In genomic region chr6:144845181-144845580, GRCh38 we compare ENCODE assay signal across 18 cellular contexts.
DNase-seq lines count a peak whose midpoint lies in the region; ATAC-seq, FAIRE-seq and TF ChIP-seq lines count a peak whose summit lies in the region.
"Had no signal": no experiment of that assay in that cellular context is flagged by ENCODE, and none has a peak within 500 bp of the region (broad histone marks: within the 10 kb centered on the region; RNA-seq: fewer than 3 reads in every experiment).

No MANE protein-coding gene starts in this region.

- H3K9me3 ChIP-seq in SK-N-SH (no peaks in the 10 kb centered on the region), adipocyte (ENCODE audit: control insufficient read depth, low read length) (no peaks in the 10 kb centered on the region), endothelial cell of umbilical vein (replicated peaks; ENCODE audit: control insufficient read depth, insufficient read depth, low read length) (no peaks in the 10 kb centered on the region), skeletal muscle satellite cell (replicated peaks; ENCODE audit: low read length) (no peaks in the 10 kb centered on the region)

- H3K36me3 ChIP-seq in SK-N-SH (replicated peaks in 1 of 2; ENCODE audit: control insufficient read depth in 1 of 2, insufficient read depth in 2 of 2, low read length in 1 of 2) (peaks cover 0 to 4% of the 10 kb centered on the region in 2 experiments), adipocyte (ENCODE audit: control insufficient read depth, insufficient read depth, low read length, severe bottlenecking) (peaks cover 72% of the 10 kb centered on the region), endothelial cell of umbilical vein (ENCODE audit: control insufficient read depth in 2 of 2, extremely low read depth in 1 of 2, insufficient read depth in 2 of 2, low read length in 2 of 2) (peaks cover 5 to 11% of the 10 kb centered on the region in 2 experiments), skeletal muscle satellite cell (ENCODE audit: insufficient read depth, low read length) (peaks cover 12% of the 10 kb centered on the region)

- H3K27ac ChIP-seq in SK-N-SH (ENCODE audit: low read depth in 2 of 2, low read length in 1 of 2) (no peak overlapping the region; a peak in 1 of 4 replicates), endothelial cell of umbilical vein (ENCODE audit: insufficient read depth, low read depth, low read length) (no peak overlapping the region)
- H3K27ac ChIP-seq: C4-2B had no signal

- H4K20me1 ChIP-seq in SK-N-SH (ENCODE audit: insufficient read depth) = no peaks in the 10 kb centered on the region
- peaks cover 2% of the 10 kb centered on the region for H4K20me1 ChIP-seq in endothelial cell of umbilical vein (replicated peaks; ENCODE audit: control insufficient read depth, extremely low read depth, insufficient read depth, low read length)

- H3K79me2 ChIP-seq in SK-N-SH (ENCODE audit: insufficient read depth) (no peaks in the 10 kb centered on the region), endothelial cell of umbilical vein (ENCODE audit: control insufficient read depth, insufficient read depth, low read length) (no peaks in the 10 kb centered on the region)

- no peak for TF ChIP-seq RAD21 in SK-N-SH (IDR thresholded peaks at IDR 0.05; ENCODE audit: low read length)

- H3K4me3 ChIP-seq in SK-N-SH (ENCODE audit: low read depth in 2 of 2, low read length in 1 of 2) (no peak overlapping the region), adipocyte (ENCODE audit: low read length) (no peak overlapping the region), endothelial cell of umbilical vein (replicated peaks in 1 of 3; ENCODE audit: insufficient read depth in 1 of 3, low read depth in 1 of 3, low read length in 3 of 3) (no peak overlapping the region), skeletal muscle satellite cell (ENCODE audit: low read length) (no peak overlapping the region)

- POLR2A ChIA-PET in SK-N-SH (lab: Yijun Ruan, JAX) = no interaction called here
- POLR2A ChIA-PET in endothelial cell of umbilical vein (lab: Charles Lee) = no interaction called here

- H3K4me2 ChIP-seq in SK-N-SH (no peak overlapping the region), endothelial cell of umbilical vein (ENCODE audit: insufficient read depth, low read length) (no peak overlapping the region), skeletal muscle satellite cell (ENCODE audit: low read length) (no peak overlapping the region)

- no peaks in the 10 kb centered on the region for H3K9me1 ChIP-seq in endothelial cell of umbilical vein (replicated peaks; ENCODE audit: control insufficient read depth, extremely low read depth, insufficient read depth, low read length)

- TF ChIP-seq EP300 in SK-N-SH (IDR thresholded peaks at IDR 0.05; ENCODE audit: borderline replicate concordance in 1 of 2, low read depth in 1 of 2, low read length in 1 of 2) = no peak

- dilution Hi-C loops in endothelial cell of umbilical vein (cut with MboI; ENCODE audit: extremely low pct_ligation_motif_present, low sequenced_read_pairs) = no loop called here

- H3K4me1 ChIP-seq in SK-N-SH (ENCODE audit: control insufficient read depth in 1 of 2, insufficient read depth in 2 of 2, low read depth in 1 of 2, low read length in 1 of 2) (peaks cover 0 to 5% of the 10 kb centered on the region in 2 experiments; a peak in 2 of 4 replicates), adipocyte (ENCODE audit: control insufficient read depth, insufficient read depth, low read length) (peaks cover 11% of the 10 kb centered on the region), endothelial cell of umbilical vein (ENCODE audit: control insufficient read depth, extremely low read depth, insufficient read depth, low read length) (no peaks in the 10 kb centered on the region), skeletal muscle satellite cell (ENCODE audit: control insufficient read depth, insufficient read depth, low read length) (peaks cover 18% of the 10 kb centered on the region)

- FAIRE-seq in endothelial cell of umbilical vein (lab: Jason Lieb, UNC) = no peak

- DNase-seq in SK-N-SH (no peak), adipocyte (ENCODE audit: low read depth) (peak; percentile 41), endothelial cell of umbilical vein (ENCODE audit: low read depth, low spot score) (peak; percentile 27), T-helper 1 cell (no peak)
- DNase-seq in activated T-cell treated with anti-CD3 and anti-CD28 coated beads, Interleukin-2, amount 50 U/mL, for 1 hour = no peak
- DNase-seq: 8988T, DMS53, GF-D8, HFFc6, Kasumi-1, MV-4-11, NCI-H1417 treated with DMSO at 0.1 percent for 48 hours, NCI-H2029 treated with DMSO at 0.1 percent for 48 hours, NCI-H510A treated with DMSO at 0.1 percent for 48 hours had no signal

- H3F3A ChIP-seq in SK-N-SH (replicated peaks; ENCODE audit: insufficient read depth) = no peaks in the 10 kb centered on the region

- no peak for ATAC-seq in SK-N-SH treated with all-trans-retinoic acid at 6 μM for 48 hours
- no peak for ATAC-seq in GM18861 (IDR thresholded peaks at IDR 0.05; ENCODE audit: unreplicated experiment)

- H3K9me2 ChIP-seq in SK-N-SH = no peaks in the 10 kb centered on the region

- CTCF ChIA-PET in SK-N-SH (lab: Yijun Ruan, JAX) (no interaction called here), endothelial cell of umbilical vein (lab: Charles Lee) (interaction anchor here (1.3 kb wide), 1 partner anchor 15 kb away, joined by 3 read pairs; no protein-coding TSS in a partner anchor)

- TF ChIP-seq POLR2A in endothelial cell of umbilical vein (IDR thresholded peaks at IDR 0.05; ENCODE audit: low read depth, low read length) = no peak

- H3K27me3 ChIP-seq in SK-N-SH (ENCODE audit: insufficient read depth) (no peaks in the 10 kb centered on the region), adipocyte (replicated peaks; ENCODE audit: control insufficient read depth, insufficient read depth, low read length) (no peaks in the 10 kb centered on the region), endothelial cell of umbilical vein (ENCODE audit: control insufficient read depth in 2 of 2, insufficient read depth in 2 of 2, low read length in 2 of 2) (no peaks in the 10 kb centered on the region), skeletal muscle satellite cell (ENCODE audit: control insufficient read depth, insufficient read depth, low read length) (no peaks in the 10 kb centered on the region)

- H3K9ac ChIP-seq in SK-N-SH = no peak overlapping the region
- peak overlapping the region; percentile 31 for H3K9ac ChIP-seq in adipocyte (ENCODE audit: low read length)
- no peak overlapping the region for H3K9ac ChIP-seq in endothelial cell of umbilical vein (replicated peaks; ENCODE audit: extremely low read depth, insufficient read depth, low read length)
- peak overlapping the region; percentile 30 for H3K9ac ChIP-seq in skeletal muscle satellite cell (ENCODE audit: low read depth, low read length)

- TF ChIP-seq CTCF in SK-N-SH (IDR thresholded peaks at IDR 0.05) (no peak), endothelial cell of umbilical vein (IDR thresholded peaks at IDR 0.05; ENCODE audit: extremely low read depth in 1 of 2, insufficient read depth in 1 of 2, low read depth in 1 of 2, low read length in 2 of 2) (no peak)

- BruUV-seq in endothelial cell of umbilical vein (replicated peaks; lab: Mats Ljungman, UMichigan) = no TSS peak

- intact Hi-C loops in endothelial cell of umbilical vein (cut with micrococcal nuclease) = loop anchor here (10.0 kb wide), 1 partner anchor 260 kb away; no protein-coding TSS in a partner anchor

- H2AFZ ChIP-seq in SK-N-SH (ENCODE audit: low read depth) (no peak overlapping the region), endothelial cell of umbilical vein (ENCODE audit: low read depth, low read length) (no peak overlapping the region)

TF ChIP-seq in SK-N-SH, 30 proteins besides CTCF, POLR2A, EP300 and RAD21:
- no peak for TF ChIP-seq CHD2 (IDR thresholded peaks at IDR 0.05; ENCODE audit: low read length, partially characterized antibody)
- TF ChIP-seq, protein P1, sequence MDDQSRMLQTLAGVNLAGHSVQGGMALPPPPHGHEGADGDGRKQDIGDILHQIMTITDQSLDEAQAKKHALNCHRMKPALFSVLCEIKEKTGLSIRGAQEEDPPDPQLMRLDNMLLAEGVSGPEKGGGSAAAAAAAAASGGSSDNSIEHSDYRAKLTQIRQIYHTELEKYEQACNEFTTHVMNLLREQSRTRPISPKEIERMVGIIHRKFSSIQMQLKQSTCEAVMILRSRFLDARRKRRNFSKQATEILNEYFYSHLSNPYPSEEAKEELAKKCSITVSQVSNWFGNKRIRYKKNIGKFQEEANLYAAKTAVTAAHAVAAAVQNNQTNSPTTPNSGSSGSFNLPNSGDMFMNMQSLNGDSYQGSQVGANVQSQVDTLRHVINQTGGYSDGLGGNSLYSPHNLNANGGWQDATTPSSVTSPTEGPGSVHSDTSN (IDR thresholded peaks at IDR 0.05) = peak; percentile 9; the same call in 1 of the 2 replicates

TF ChIP-seq in SK-N-SH treated with all-trans-retinoic acid at 6 μM for 48 hours, 23 proteins besides CTCF, POLR2A, EP300 and RAD21 (continues in another document):
- TF ChIP-seq, protein P2, sequence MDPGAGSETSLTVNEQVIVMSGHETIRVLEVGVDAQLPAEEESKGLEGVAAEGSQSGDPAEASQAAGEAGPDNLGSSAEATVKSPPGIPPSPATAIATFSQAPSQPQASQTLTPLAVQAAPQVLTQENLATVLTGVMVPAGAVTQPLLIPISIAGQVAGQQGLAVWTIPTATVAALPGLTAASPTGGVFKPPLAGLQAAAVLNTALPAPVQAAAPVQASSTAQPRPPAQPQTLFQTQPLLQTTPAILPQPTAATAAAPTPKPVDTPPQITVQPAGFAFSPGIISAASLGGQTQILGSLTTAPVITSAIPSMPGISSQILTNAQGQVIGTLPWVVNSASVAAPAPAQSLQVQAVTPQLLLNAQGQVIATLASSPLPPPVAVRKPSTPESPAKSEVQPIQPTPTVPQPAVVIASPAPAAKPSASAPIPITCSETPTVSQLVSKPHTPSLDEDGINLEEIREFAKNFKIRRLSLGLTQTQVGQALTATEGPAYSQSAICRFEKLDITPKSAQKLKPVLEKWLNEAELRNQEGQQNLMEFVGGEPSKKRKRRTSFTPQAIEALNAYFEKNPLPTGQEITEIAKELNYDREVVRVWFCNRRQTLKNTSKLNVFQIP (CRISPR knock-in tag; IDR thresholded peaks at IDR 0.05; ENCODE audit: borderline replicate concordance, low read depth) = no peak

TF ChIP-seq in endothelial cell of umbilical vein, 7 proteins besides CTCF, POLR2A, EP300 and RAD21 (continues in another document):
- TF ChIP-seq FOS (IDR thresholded peaks at IDR 0.05; ENCODE audit: borderline replicate concordance, insufficient read depth, low read length) (no peak), JUN (IDR thresholded peaks at IDR 0.05; ENCODE audit: borderline replicate concordance, insufficient read depth, insufficient read length, low read depth) (no peak), POLR2AphosphoS5 (IDR thresholded peaks at IDR 0.05; ENCODE audit: insufficient read depth, low read depth, low read length) (no peak), EZH2 (IDR thresholded peaks at IDR 0.05; ENCODE audit: borderline replicate concordance, low read depth, low read length, severe bottlenecking) (no peak), MYC (IDR thresholded peaks at IDR 0.05; ENCODE audit: low read depth, low read length) (no peak)
- TF ChIP-seq, protein P3, sequence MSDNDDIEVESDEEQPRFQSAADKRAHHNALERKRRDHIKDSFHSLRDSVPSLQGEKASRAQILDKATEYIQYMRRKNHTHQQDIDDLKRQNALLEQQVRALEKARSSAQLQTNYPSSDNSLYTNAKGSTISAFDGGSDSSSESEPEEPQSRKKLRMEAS (IDR thresholded peaks at IDR 0.05; ENCODE audit: insufficient read depth, insufficient read length) = no peak

Comparison
In these comparisons a context has a peak if more than half of its experiments do, and no peak if none do; other contexts are left out.
1. DNase-seq: peak in adipocyte (single experiment) and endothelial cell of umbilical vein (single experiment); none in SK-N-SH (single experiment), activated T-cell treated with anti-CD3 and anti-CD28 coated beads, Interleukin-2, amount 50 U/mL, for 1 hour (single experiment) and T-helper 1 cell (0 of 5).
2. H3K9ac ChIP-seq: peak in adipocyte (single experiment) and skeletal muscle satellite cell (single experiment); none in SK-N-SH (single experiment) and endothelial cell of umbilical vein (single experiment).